Comparison of ENCODE assay signal across 8 cellular contexts in the genomic region with DNA sequence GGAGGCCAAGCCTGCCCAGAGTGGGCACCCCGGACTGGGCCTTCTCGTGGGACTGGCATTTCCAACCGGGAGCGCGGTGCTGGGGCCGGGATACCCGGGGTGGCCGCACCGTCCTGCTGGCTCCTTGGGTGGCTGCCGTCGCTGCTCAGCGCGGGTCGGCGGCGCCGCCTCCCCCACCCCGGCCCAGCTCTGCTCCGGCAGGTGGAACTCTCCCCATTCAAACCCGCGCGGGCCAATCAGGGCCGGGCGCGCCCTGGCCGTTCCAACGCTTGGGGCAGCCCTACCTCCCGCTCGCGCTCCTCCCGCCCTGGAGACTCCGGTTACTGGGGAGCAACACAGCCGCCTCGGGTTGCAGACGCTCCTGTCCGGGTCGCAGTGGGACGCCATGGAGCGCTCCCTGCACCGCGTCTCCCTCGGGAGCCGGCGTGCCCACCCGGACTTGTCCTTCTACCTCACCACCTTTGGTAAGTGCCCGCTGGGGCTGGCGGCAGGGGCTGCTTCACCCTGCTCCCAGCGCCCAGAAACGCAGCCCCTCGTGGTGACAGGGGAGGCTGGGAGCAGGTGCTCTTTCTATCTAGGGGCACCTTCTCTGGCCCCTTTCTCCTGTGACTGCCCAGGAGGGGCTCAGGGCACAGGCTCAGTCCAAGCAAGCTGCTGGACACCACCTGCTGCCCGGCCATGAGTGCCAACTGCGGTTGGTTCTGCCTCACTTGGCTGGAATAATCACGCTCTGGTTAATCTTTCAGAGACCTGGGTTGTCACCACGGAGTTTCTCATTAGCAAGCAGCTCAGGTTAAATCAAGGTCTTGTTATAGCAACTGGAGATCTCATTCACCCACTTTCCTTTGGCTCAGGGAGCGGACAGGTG. TPM values are rescaled to one million over a fixed set of nuclear protein-coding genes. Genes with fewer than 3 reads are reported as not detected.
DNase-seq lines count a peak whose midpoint lies in the region; ATAC-seq and TF ChIP-seq lines count a peak whose summit lies in the region.

A gene (plus strand): TSS at position 310 of the 868 bp plus-strand sequence. CDS start 76 bp downstream, at position 386.

- H3K27me3 Mint-ChIP-seq in chondrocyte (ENCODE audit: low read depth) = peaks cover 11% of the 10 kb centered on the region

- H3K27me3 ChIP-seq in testis = no peaks in the 10 kb centered on the region

- no peak for TF ChIP-seq CTCF in chondrocyte (IDR thresholded peaks at IDR 0.05)
- no peak for TF ChIP-seq CTCF in testis (IDR thresholded peaks at IDR 0.05)

- no peaks in the 10 kb centered on the region for H3K36me3 ChIP-seq in testis (ENCODE audit: low read depth, missing control alignments)

- DNase-seq in HT-29 (ENCODE audit: low spot score) = peak; percentile 90
- DNase-seq in NCI-H510A treated with DMSO at 0.1 percent for 48 hours (lab: John Stamatoyannopoulos, UW) = peak; percentile 67
- no peak for DNase-seq in chondrocyte (ENCODE audit: low spot score)
- peak; percentile 81 for DNase-seq in left lobe of liver (ENCODE audit: low spot score)
- peak; percentile 60 for DNase-seq in testis
- DNase-seq in NOMO-1 (lab: John Stamatoyannopoulos, UW; ENCODE audit: unreplicated experiment in 2 of 2) = no peak
- DNase-seq in middle frontal gyrus (ENCODE audit: extremely low spot score, low spot score) = no peak

- intact Hi-C loops in testis (cut with DNase I; ENCODE audit: low total_unique reads) = no loop called here

- peak within 1 kb of the TSS; percentile 35 for H3K4me3 Mint-ChIP-seq in chondrocyte (ENCODE audit: unreplicated experiment)

- no peak within 1 kb of the TSS for H3K27ac ChIP-seq in testis

- H3K36me3 Mint-ChIP-seq in chondrocyte (ENCODE audit: low read depth) = no peaks in the 10 kb centered on the region

- no peak within 1 kb of the TSS for H3K27ac Mint-ChIP-seq in chondrocyte (ENCODE audit: unreplicated experiment)

- no peaks in the 10 kb centered on the region for H3K9me3 Mint-ChIP-seq in chondrocyte (ENCODE audit: low read depth)

- H3K9me3 ChIP-seq in testis = no peaks in the 10 kb centered on the region

- TF ChIP-seq POLR2A in testis (IDR thresholded peaks at IDR 0.05) = no peak

- no peaks in the 10 kb centered on the region for H3K4me1 ChIP-seq in testis

- peak within 1 kb of the TSS in 1 of 2 donors; percentile 6 for H3K4me3 ChIP-seq in testis

- WGBS in testis, 2 donors = 15 to 34% methylated on average over 8 to 55 of the region's 55 CpGs

- ATAC-seq in left lobe of liver (peak; percentile 89), HG02642 (IDR thresholded peaks at IDR 0.05; ENCODE audit: poor library complexity, unreplicated experiment) (no peak)

- peaks cover 5% of the 10 kb centered on the region for H3K4me1 Mint-ChIP-seq in chondrocyte (ENCODE audit: low read depth)

RNA-seq across cellular contexts. Expression of the gene that starts here (rescaled TPM):
- total RNA-seq in HT-29 (2014; rRNA removed; shearing (Covaris generic)) = 71.2 and 76.8 TPM in 2 replicates
- total RNA-seq in chondrocyte (33.8 to 58.2 TPM (median 55.2 TPM) in 3 replicates), left lobe of liver (19.5 TPM), testis (100 to 1,000 TPM; 119 to 125 TPM)
- 84.8 TPM for polyA plus RNA-seq in testis (ENCODE audit: insufficient read depth, low read depth, low replicate concordance)

Comparison
In these comparisons a context has a peak if more than half of its experiments do, and no peak if none do; other contexts are left out.
1. DNase-seq: peak in HT-29 (single experiment), NCI-H510A treated with DMSO at 0.1 percent for 48 hours (single experiment), left lobe of liver (single experiment) and testis (single experiment); none in chondrocyte (single experiment), NOMO-1 (0 of 2) and middle frontal gyrus (single experiment).